In the genomic region with DNA sequence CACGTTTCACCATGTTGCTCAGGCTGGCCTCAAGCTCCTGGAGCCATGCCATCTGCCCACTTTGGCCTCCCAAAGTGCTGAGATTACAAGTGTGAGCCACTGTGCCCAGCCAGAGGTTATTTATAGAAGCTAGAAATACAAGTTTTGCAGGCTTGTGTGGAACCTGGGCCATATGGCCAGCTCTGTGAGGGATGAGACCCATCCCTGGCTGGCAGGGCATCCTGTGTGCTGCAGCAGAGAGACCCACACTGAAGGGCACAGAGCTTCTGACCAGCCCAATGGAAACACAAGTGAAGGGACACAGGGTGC, we compare ENCODE assay signal across 17 cellular contexts. TPM values are rescaled to one million over a fixed set of nuclear protein-coding genes. Genes with fewer than 3 reads are reported as not detected.
A peak's percentile ranks its signal among the peaks of the same experiment; 100 is the strongest.
DNase-seq lines count a peak whose midpoint lies in the region; ATAC-seq, FAIRE-seq and TF ChIP-seq lines count a peak whose summit lies in the region.
"Not testable (repeated sequence)": the region's sequence is repeated elsewhere in the genome, so short reads cannot be mapped to it uniquely, and the experiment has no call there.
"Had no signal": no experiment of that assay in that cellular context is flagged by ENCODE, and none has a peak within 500 bp of the region (broad histone marks: within the 10 kb centered on the region; RNA-seq: fewer than 3 reads in every experiment).

No MANE protein-coding gene starts in this region.

- TF ChIP-seq CTCF in LNCaP clone FGC (IDR thresholded peaks at IDR 0.05; ENCODE audit: control insufficient read depth, extremely low read depth, insufficient read depth); PC-9 (conservative IDR thresholded peaks at IDR 0.05); pancreas (IDR thresholded peaks at IDR 0.05): not testable (repeated sequence)

- not testable (repeated sequence) for H2AFZ ChIP-seq in PC-9

- H3K27me3 ChIP-seq in PC-9 (ENCODE audit: insufficient read depth, low read depth); pancreas: not testable (repeated sequence)

- not testable (repeated sequence) for H3K79me2 ChIP-seq in PC-9 (ENCODE audit: low read depth)

- H3K9me3 ChIP-seq in PC-9 (ENCODE audit: insufficient read depth, low read depth); pancreas: not testable (repeated sequence)

- not testable (repeated sequence) for H3K27ac ChIP-seq in PC-9, pancreas

- CTCF ChIA-PET in PC-9 (lab: Charles Lee): not testable (repeated sequence)

- not testable (repeated sequence) for H3K36me3 ChIP-seq in PC-9 (ENCODE audit: low read depth); pancreas

- ATAC-seq in GM18907 (IDR thresholded peaks at IDR 0.05; ENCODE audit: unreplicated experiment) (peak; percentile 10), GM21576 (IDR thresholded peaks at IDR 0.05; ENCODE audit: unreplicated experiment) (peak; percentile 4), HG03064 (IDR thresholded peaks at IDR 0.05; ENCODE audit: low read depth, unreplicated experiment) (peak; percentile 35), Right ventricle myocardium inferior (peak; percentile 26), pancreas (peak; percentile 51 to 83 (median 73))

- H4K20me1 ChIP-seq in PC-9 (ENCODE audit: insufficient read depth): not testable (repeated sequence)

- peak; percentile 11 for DNase-seq in DMS 273 (lab: John Stamatoyannopoulos, UW; ENCODE audit: unreplicated experiment)
- peak; percentile 28 for DNase-seq in LNCaP clone FGC (ENCODE audit: low read depth)
- peak; percentile 17 to 69 for DNase-seq in PC-9
- not testable (repeated sequence) for DNase-seq in Right ventricle myocardium inferior (ENCODE audit: missing footprints)
- DNase-seq in pancreas: peak in 2 of 6 donors; percentile 41

- 4 to 6% methylated on average over 1 of the region's 1 CpG for WGBS in pancreas, 2 donors

- H3K9me2 ChIP-seq in PC-9 (ENCODE audit: insufficient read depth): not testable (repeated sequence)

- H3F3A ChIP-seq in PC-9 (ENCODE audit: insufficient read depth, low read depth): not testable (repeated sequence)

- H3K4me2 ChIP-seq in PC-9: peak overlapping the region; percentile 48

- BruUV-seq in PC-9 (replicated peaks; lab: Mats Ljungman, UMichigan): not testable (repeated sequence)

- intact Hi-C loops in PC-9 (cut with micrococcal nuclease; ENCODE audit: unreplicated experiment); Right ventricle myocardium inferior (cut with DNase I); pancreas (cut with DNase I): not testable (repeated sequence)

- POLR2A ChIA-PET in PC-9 (lab: Charles Lee; ENCODE audit: unreplicated experiment): not testable (repeated sequence)

- not testable (repeated sequence) for H3K4me3 ChIP-seq in LNCaP clone FGC (ENCODE audit: low read depth, low read length); PC-9; pancreas

- FAIRE-seq in pancreas (lab: Jason Lieb, UNC): not testable (repeated sequence)

- H3K4me1 ChIP-seq in PC-9 (replicated peaks; ENCODE audit: insufficient read depth): peaks cover 18% of the 10 kb centered on the region
- H3K4me1 ChIP-seq in pancreas: not testable (repeated sequence)

RNA-seq across cellular contexts. Expression of a gene that starts 35.5 kb away (rescaled TPM):
- total RNA-seq in PC-9 (2021) (not detected in 2 replicates), Right ventricle myocardium inferior (0.19 TPM), pancreas (10 to 100 TPM in 3 of 6 donors, 1 to 10 TPM in 3; 7.0 to 15.6 (median 10.0) TPM)
- polyA plus RNA-seq in pancreas: 1 to 10 TPM; 4.7 to 8.2 TPM
- total RNA-seq: activated CD4-positive, alpha-beta memory T cell treated with anti-CD3 and anti-CD28 coated beads for 36 hours; activated T-helper 2 cell treated with anti-CD3 and anti-CD28 coated beads, Interferon-gamma antibody, Interleukin-2, Interleukin-4, amounts not matched to agents 10 μg/mL and 5 μg/mL and 100 μg/mL, durations not matched to agents 14 hours and 24 hours and 36 hours; CD4-positive, CD25-positive, alpha-beta regulatory T cell; epithelial cell of proximal tubule; mononuclear cell; natural killer cell; osteoblast; skeletal muscle tissue; T-helper 1 cell treated with Interleukin-12 subunit alpha and Interleukin-12 subunit beta and Interleukin-4 antibody, amounts not matched to agents 30 ng/mL and 1 ng/mL, for 36 hours had no signal
- polyA plus RNA-seq: CD4-positive, CD25-positive, alpha-beta regulatory T cell had no signal

RNA-seq across cellular contexts. Expression of a gene that starts 48.6 kb away (rescaled TPM):
- total RNA-seq in PC-9 (2021) (287 and 318 TPM in 2 replicates), Right ventricle myocardium inferior (420 TPM), pancreas (100 to 1,000 TPM in 2 of 6 donors, 10 to 100 TPM in 4; 74.0 to 140 (median 91.8) TPM)
- 100 to 1,000 TPM; 128 to 193 TPM for polyA plus RNA-seq in pancreas

Comparison
In these comparisons a context has a peak if more than half of its experiments do, and no peak if none do; other contexts are left out.
1. ATAC-seq: peak in every context shown above with its lines; median percentile 73 in pancreas; 35 in HG03064; 26 in Right ventricle myocardium inferior; 10 in GM18907; 4 in GM21576.